In genomic region chr17:27293898-27294688, GRCh38 we compare ENCODE assay signal across 8 cellular contexts. TPM values are rescaled to one million over a fixed set of nuclear protein-coding genes. Genes with fewer than 3 reads are reported as not detected.
A peak's percentile ranks its signal among the peaks of the same experiment; 100 is the strongest.
DNase-seq lines count a peak whose midpoint lies in the region; ATAC-seq and TF ChIP-seq lines count a peak whose summit lies in the region.

WSB1 (plus strand) TSS chr17:27294114; CDS start chr17:27294396, 282 bp downstream.

- H3K9me1 ChIP-seq in IMR-90 (ENCODE audit: insufficient read depth, low read length), result peaks cover 10% of the 10 kb centered on the region

- WGBS in IMR-90 (ENCODE audit: extremely low coverage in 2 of 2, insufficient read length in 1 of 2), 2 experiments, result 0% methylated on average over 25 of the region's 66 CpGs; no CpG with 5 or more reads in 1 of the 2 experiments

- H3K36me3 ChIP-seq in IMR-90 (ENCODE audit: control insufficient read depth, insufficient read depth, low read length) (peaks cover 3% of the 10 kb centered on the region; the same call in 1 of the 2 replicates), OCI-LY3 (replicated peaks; ENCODE audit: low read depth, low read length) (peaks cover 4% of the 10 kb centered on the region)

- H3K9ac ChIP-seq in IMR-90 (ENCODE audit: low read depth, low read length) (peak within 1 kb of the TSS; percentile 97), OCI-LY3 (ENCODE audit: low read length) (peak within 1 kb of the TSS; percentile 92)

- H3K56ac ChIP-seq in IMR-90 (ENCODE audit: extremely low read depth, insufficient read depth, low read length), result peak within 1 kb of the TSS; percentile 92

- peak within 1 kb of the TSS; percentile 91 for H2BK120ac ChIP-seq in IMR-90 (ENCODE audit: low read depth, low read length)

- CTCF ChIA-PET in IMR-90 (lab: Yijun Ruan, JAX), result interaction anchor here (0.9 to 1.0 kb wide), 3 partner anchors 10 to 49 kb away, joined by 3 read pairs; no protein-coding TSS in a partner anchor

- H3K9me3 ChIP-seq in IMR-90 (ENCODE audit: control insufficient read depth, insufficient read depth, low read length) (no peaks in the 10 kb centered on the region), OCI-LY3 (ENCODE audit: insufficient read depth, low read length) (no peaks in the 10 kb centered on the region), mononuclear cell (ENCODE audit: low read depth, low read length) (no peaks in the 10 kb centered on the region)

- H2BK5ac ChIP-seq in IMR-90 (ENCODE audit: low read depth, low read length, poor library complexity, severe bottlenecking), result peak within 1 kb of the TSS; percentile 93

- peaks cover 8% of the 10 kb centered on the region for H3K4me1 ChIP-seq in IMR-90 (ENCODE audit: control insufficient read depth, insufficient read depth, low read length)
- H3K4me1 ChIP-seq in OCI-LY3 (ENCODE audit: low read length), result peaks cover 17% of the 10 kb centered on the region
- peaks cover 42% of the 10 kb centered on the region for H3K4me1 ChIP-seq in mononuclear cell (ENCODE audit: insufficient read depth, low read length)

- H4K91ac ChIP-seq in IMR-90 (ENCODE audit: insufficient read depth, low read depth, low read length), result peak within 1 kb of the TSS; percentile 99

- intact Hi-C loops in IMR-90 (cut with micrococcal nuclease), result loop anchor here (1.0 kb wide), 2 partner anchors 49 to 58 kb away; no protein-coding TSS in a partner anchor

- H3K27me3 ChIP-seq in IMR-90 (ENCODE audit: control insufficient read depth, insufficient read depth, low read length) (no peaks in the 10 kb centered on the region), OCI-LY3 (ENCODE audit: low read depth, low read length) (peaks cover 8% of the 10 kb centered on the region), mononuclear cell (ENCODE audit: insufficient read depth, low read length) (no peaks in the 10 kb centered on the region)

- H3K79me1 ChIP-seq in IMR-90 (ENCODE audit: low read depth in 1 of 2, low read length in 2 of 2), result peaks cover 4 to 30% of the 10 kb centered on the region in 2 experiments; a peak in 2 of 4 replicates

- dilution Hi-C loops in IMR-90 (cut with HindIII; ENCODE audit: low sequenced_read_pairs, unreplicated experiment), result no loop called here

- H2AK5ac ChIP-seq in IMR-90 (ENCODE audit: low read depth, low read length), result peak within 1 kb of the TSS; percentile 96

- H2BK15ac ChIP-seq in IMR-90 (ENCODE audit: low read depth, low read length), result peak within 1 kb of the TSS; percentile 94; the same call in 2 of the 3 replicates

- POLR2A ChIA-PET in IMR-90 (lab: Charles Lee; ENCODE audit: unreplicated experiment), result interaction anchor here (0.6 to 1.5 kb wide), 11 partner anchors 9 to 171 kb away, joined by 3 to 7 read pairs (median 4); no protein-coding TSS in a partner anchor

- peak within 1 kb of the TSS; percentile 97 to 100 for H4K8ac ChIP-seq in IMR-90 (ENCODE audit: low read depth in 2 of 2, low read length in 2 of 2)

- H2AFZ ChIP-seq in IMR-90 (replicated peaks; ENCODE audit: low read length, poor library complexity) (peak within 1 kb of the TSS; percentile 98), OCI-LY3 (ENCODE audit: low read depth, low read length) (peak within 1 kb of the TSS; percentile 93)

- H3K18ac ChIP-seq in IMR-90 (ENCODE audit: low read depth, low read length), result peak within 1 kb of the TSS; percentile 85

- H3K4me2 ChIP-seq in IMR-90 (ENCODE audit: low read depth, low read length), result peak within 1 kb of the TSS; percentile 94
- H3K4me2 ChIP-seq in OCI-LY3 (ENCODE audit: low read length), result peak within 1 kb of the TSS; percentile 95

- H2AK9ac ChIP-seq in IMR-90 (replicated peaks; ENCODE audit: low read depth, low read length, poor library complexity), result peak within 1 kb of the TSS; percentile 99

- in situ Hi-C loops in IMR-90 (cut with MboI; ENCODE audit: low sequenced_read_pairs), result no loop called here

- peak within 1 kb of the TSS; percentile 95 for H3K23ac ChIP-seq in IMR-90 (ENCODE audit: low read depth, low read length)

- peak; percentile 99 for TF ChIP-seq POLR2A in IMR-90 (IDR thresholded peaks at IDR 0.05; ENCODE audit: low read depth, low read length)

- H2BK20ac ChIP-seq in IMR-90 (ENCODE audit: low read depth, low read length), result peak within 1 kb of the TSS; percentile 74; the same call in 1 of the 2 replicates

- H3K4me3 ChIP-seq in IMR-90 (ENCODE audit: insufficient read depth, low read depth, low read length), result peak within 1 kb of the TSS; percentile 83
- H3K4me3 ChIP-seq in OCI-LY3 (ENCODE audit: low read length), result peak within 1 kb of the TSS; percentile 95
- H3K4me3 ChIP-seq in mononuclear cell (ENCODE audit: low read length), result peak within 1 kb of the TSS; percentile 92

- TF ChIP-seq CTCF in IMR-90 (conservative IDR thresholded peaks at IDR 0.05; ENCODE audit: low read depth, low read length) (0 out of 2 replicates have a peak, but pooled peaks have one; percentile 1), OCI-LY3 (IDR thresholded peaks at IDR 0.05; ENCODE audit: low read depth, low read length) (peak; percentile 18; the same call in 1 of the 2 replicates)

- H4K5ac ChIP-seq in IMR-90 (ENCODE audit: low read depth, low read length), result peak within 1 kb of the TSS; percentile 98

- peaks cover 46% of the 10 kb centered on the region for H3K79me2 ChIP-seq in OCI-LY3 (ENCODE audit: low read length)

- ATAC-seq in GM21529 (IDR thresholded peaks at IDR 0.05; ENCODE audit: unreplicated experiment) (peak; percentile 82), IMR-90 (ENCODE audit: low read depth) (peak; percentile 86)

- H3K4ac ChIP-seq in IMR-90 (ENCODE audit: low read depth, low read length), result peak within 1 kb of the TSS; percentile 98

- DNase-seq in DMS153 (lab: John Stamatoyannopoulos, UW) (peak; percentile 80), IMR-90 (peak; percentile 89), activated T-cell treated with anti-CD3 and anti-CD28 coated beads for 24 hours (ENCODE audit: low read depth) (peak; percentile 87), epidermal melanocyte (ENCODE audit: insufficient read length, low spot score) (peak; percentile 86)
- peak; percentile 86 to 87 for DNase-seq in stimulated activated CD8-positive, alpha-beta memory T cell treated with anti-CD3 and anti-CD28 coated beads, Interleukin-2, amount 100 ng/mL, for 48 hours (ENCODE audit: low read depth in 2 of 2)

- peak within 1 kb of the TSS; percentile 99 for H3K14ac ChIP-seq in IMR-90 (replicated peaks; ENCODE audit: low read depth, low read length)

- TF ChIP-seq RAD21 in IMR-90 (IDR thresholded peaks at IDR 0.05; ENCODE audit: low read length), result no peak

- peaks cover 32% of the 10 kb centered on the region for H4K20me1 ChIP-seq in IMR-90 (ENCODE audit: insufficient read depth, low read length)
- H4K20me1 ChIP-seq in OCI-LY3 (ENCODE audit: insufficient read depth, low read length), result peaks cover 37% of the 10 kb centered on the region

- BruUV-seq in IMR-90 (replicated peaks; lab: Mats Ljungman, UMichigan), result no TSS peak

- peak within 1 kb of the TSS; percentile 96 for H3K27ac ChIP-seq in IMR-90 (ENCODE audit: insufficient read depth, low read length)
- peak within 1 kb of the TSS; percentile 80 for H3K27ac ChIP-seq in OCI-LY3 (ENCODE audit: low read length)

TF ChIP-seq in IMR-90, 13 proteins besides CTCF, POLR2A, EP300 and RAD21:
- TF ChIP-seq RFX5 (IDR thresholded peaks at IDR 0.05; ENCODE audit: low read depth, low read length) (no peak), FOS (IDR thresholded peaks at IDR 0.05; ENCODE audit: low read depth, low read length) (peak; percentile 3; the same call in 1 of the 2 replicates), ELK1 (IDR thresholded peaks at IDR 0.05; ENCODE audit: borderline replicate concordance, low read depth, low read length) (no peak), MAZ (IDR thresholded peaks at IDR 0.05; ENCODE audit: borderline replicate concordance, low read depth, low read length) (peak; percentile 96), MAFK (IDR thresholded peaks at IDR 0.05; ENCODE audit: low read depth, low read length) (peak; percentile 37; the same call in 1 of the 2 replicates), RCOR1 (IDR thresholded peaks at IDR 0.05; ENCODE audit: insufficient replicate concordance, low read length) (no peak), NFE2L2 (IDR thresholded peaks at IDR 0.05; ENCODE audit: low read depth, low read length) (no peak), MXI1 (IDR thresholded peaks at IDR 0.05; ENCODE audit: borderline replicate concordance, low read depth, low read length) (no peak; the same call in 1 of the 2 replicates), CHD1 (IDR thresholded peaks at IDR 0.05; ENCODE audit: low read depth, low read length) (peak; percentile 98; the same call in 1 of the 2 replicates), USF2 (IDR thresholded peaks at IDR 0.05; ENCODE audit: low read depth, low read length) (peak; percentile 83), CEBPB (IDR thresholded peaks at IDR 0.05; ENCODE audit: low read depth, low read length) (no peak), BHLHE40 (IDR thresholded peaks at IDR 0.05; ENCODE audit: low read depth, low read length) (peak; percentile 96), SMC3 (IDR thresholded peaks at IDR 0.05; ENCODE audit: low read depth, low read length) (no peak)
TF ChIP-seq in IMR-90: peak in this region for 6.

RNA-seq across cellular contexts. Expression of gene WSB1, which starts in this region (rescaled TPM):
- total RNA-seq in IMR-90 (2012; rRNA removed) (112 and 140 TPM in 2 replicates), mononuclear cell (102 TPM)
- 266 and 289 TPM in 2 replicates for polyA plus RNA-seq in IMR-90 (2012; rRNA removed)
- 58.9 and 85.8 TPM in 2 replicates for polyA plus RNA-seq in IMR-90 (2012; cell fraction: cytosol; rRNA removed)
- 1,097 and 1,897 TPM in 2 replicates for polyA plus RNA-seq in IMR-90 (2012; cell fraction: nucleus; rRNA removed; ENCODE audit: low replicate concordance)

Comparison
In these comparisons a context has a peak if more than half of its experiments do, and no peak if none do; other contexts are left out.
1. Peak in every context shown above with its lines: DNase-seq, ATAC-seq, H3K4me3 ChIP-seq and H3K27ac ChIP-seq.